Comparison of ENCODE assay signal across 19 cellular contexts in genomic region chrX:333611-334311, GRCh38.
"Had no signal": no experiment of that assay in that cellular context is flagged by ENCODE, and none has a peak within 500 bp of the region (broad histone marks: within the 10 kb centered on the region; RNA-seq: fewer than 3 reads in every experiment).

No MANE protein-coding gene starts in this region.

- DNase-seq: activated CD4-positive, CD25-positive, alpha-beta regulatory T cell treated with anti-CD3 and anti-CD28 coated beads, Interleukin-2, amount 50 U/mL, for 72 hours; activated naive CD4-positive, alpha-beta T cell treated with Interleukin-2 at 50 U/mL for 16 hours; activated T-cell treated with anti-CD3 and anti-CD28 coated beads, Interleukin-2, amount 50 U/mL, for 48 hours; amygdala; effector CD4-positive, alpha-beta T cell; erythroblast; foreskin fibroblast; immature natural killer cell; retina; stimulated activated CD4-positive, alpha-beta T cell treated with anti-CD3 and anti-CD28 coated beads, Interleukin-1b, Interleukin-23, amount 100 ng/mL, for 48 hours; stimulated activated naive CD8-positive, alpha-beta T cell treated with anti-CD3 and anti-CD28 coated beads, Interleukin-15, amount 100 ng/mL, for 72 hours; tibial artery had no signal

- H3K36me3 ChIP-seq: neural progenitor cell had no signal

- H3K4me1 Mint-ChIP-seq: neural progenitor cell had no signal

- H3K27ac ChIP-seq: neural progenitor cell, tibial artery, WERI-Rb-1 had no signal

- H3K9me3 ChIP-seq: tibial artery had no signal

- ATAC-seq: naive thymus-derived CD8-positive, alpha-beta T cell; stimulated activated naive CD8-positive, alpha-beta T cell treated with anti-CD3 and anti-CD28 coated beads, Interleukin-15, amount 100 ng/mL, for 72 hours had no signal

- H2AFZ ChIP-seq: neural progenitor cell had no signal

- FAIRE-seq: TTC549 had no signal

- H3K9me3 Mint-ChIP-seq: immature natural killer cell; naive thymus-derived CD8-positive, alpha-beta T cell; stimulated activated naive CD8-positive, alpha-beta T cell treated with anti-CD3 and anti-CD28 coated beads, Interleukin-15, amount 100 ng/mL, for 72 hours had no signal

- H3K4me3 Mint-ChIP-seq: dendritic cell treated with granulocyte-macrophage colony-stimulating factor and Interleukin-4, amounts not matched to agents 40 ng/mL and 50 ng/mL, for 4 days; immature natural killer cell; naive thymus-derived CD8-positive, alpha-beta T cell; neural progenitor cell; stimulated activated naive CD8-positive, alpha-beta T cell treated with anti-CD3 and anti-CD28 coated beads, Interleukin-15, amount 100 ng/mL, for 72 hours had no signal

- H3K27ac Mint-ChIP-seq: dendritic cell treated with granulocyte-macrophage colony-stimulating factor and Interleukin-4, amounts not matched to agents 40 ng/mL and 50 ng/mL, for 4 days; immature natural killer cell; naive thymus-derived CD8-positive, alpha-beta T cell; neural progenitor cell; progenitor cell of endocrine pancreas; stimulated activated naive CD8-positive, alpha-beta T cell treated with anti-CD3 and anti-CD28 coated beads, Interleukin-15, amount 100 ng/mL, for 72 hours had no signal

- H3K4me2 ChIP-seq: neural progenitor cell had no signal

- H3K9ac ChIP-seq: neural progenitor cell had no signal

- H3K4me3 ChIP-seq: lung, neural progenitor cell, tibial artery had no signal
